8 cellular contexts compared by ENCODE assay signal in the genomic region with DNA sequence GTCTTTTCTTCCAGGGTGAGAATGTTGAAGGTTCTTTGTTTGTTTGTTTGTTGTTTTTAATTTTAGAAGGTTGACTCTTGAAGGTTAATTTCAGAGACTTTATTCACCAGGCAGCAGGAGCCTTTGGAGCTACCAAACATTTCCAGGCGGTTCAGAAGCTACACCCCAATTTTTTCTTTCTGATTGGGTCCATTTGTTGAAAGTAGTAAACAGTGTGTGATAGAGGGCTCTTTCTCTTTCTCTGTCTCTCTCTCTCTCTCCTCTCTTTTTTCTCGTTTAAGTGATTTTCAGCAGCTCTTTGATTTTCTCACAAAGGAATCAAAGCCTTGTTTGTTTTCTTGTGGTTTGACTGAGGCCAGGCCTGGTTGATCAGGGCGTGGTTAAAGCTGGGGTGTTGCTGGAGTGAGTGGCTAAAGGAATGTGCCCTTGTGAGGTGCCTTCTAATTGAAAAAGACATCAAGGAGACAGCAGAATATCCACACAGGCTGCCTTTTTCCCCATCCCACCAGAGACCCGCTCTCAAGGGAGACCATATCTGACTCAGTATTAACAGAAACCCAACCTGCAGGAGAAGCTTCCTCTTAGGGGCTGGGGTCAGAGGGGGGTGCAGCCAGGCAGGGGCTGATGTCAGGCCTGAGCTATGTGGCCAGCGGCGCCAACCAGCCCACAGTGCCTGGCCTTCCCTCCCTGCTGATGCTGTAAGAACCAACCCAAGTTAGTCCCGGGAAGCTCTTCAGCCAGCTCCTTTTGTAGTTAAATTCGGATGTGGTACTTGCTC. TPM values are rescaled to one million over a fixed set of nuclear protein-coding genes. Genes with fewer than 3 reads are reported as not detected.
DNase-seq lines count a peak whose midpoint lies in the region; TF ChIP-seq lines count a peak whose summit lies in the region.

No MANE protein-coding gene starts in this region.

- H3K4me1 Mint-ChIP-seq in endodermal cell, result peaks cover 44% of the 10 kb centered on the region

- TF ChIP-seq CTCF in endodermal cell (conservative IDR thresholded peaks at IDR 0.05), result no peak

- H3K36me3 Mint-ChIP-seq in endodermal cell (ENCODE audit: low read depth), result peaks cover 11% of the 10 kb centered on the region

- peaks cover 5% of the 10 kb centered on the region for H3K9me3 Mint-ChIP-seq in endodermal cell

- H3K27ac ChIP-seq in endodermal cell (ENCODE audit: low read depth, low read length) (peak overlapping the region; percentile 40), muscle layer of colon (ENCODE audit: low read depth, low read length) (peak overlapping the region; percentile 88)

- H3K27me3 ChIP-seq in endodermal cell (ENCODE audit: control insufficient read depth, insufficient read depth, low read length, poor library complexity, severe bottlenecking), result no peaks in the 10 kb centered on the region
- H3K27me3 ChIP-seq in muscle layer of colon (ENCODE audit: control insufficient read depth in 1 of 2, insufficient read depth in 2 of 2, low read length in 2 of 2), result no peaks in the 10 kb centered on the region

- no peaks in the 10 kb centered on the region for H3K36me3 ChIP-seq in endodermal cell (ENCODE audit: control insufficient read depth, insufficient read depth, low read length)
- no peaks in the 10 kb centered on the region for H3K36me3 ChIP-seq in muscle layer of colon (ENCODE audit: insufficient read depth, low read length)

- H3K9ac ChIP-seq in endodermal cell (ENCODE audit: extremely low read depth, low read length, poor library complexity, severe bottlenecking), result no peak overlapping the region
- peak overlapping the region; percentile 37 for H3K9ac ChIP-seq in muscle layer of colon (ENCODE audit: low read length)

- DNase-seq in AG08395 (ENCODE audit: low spot score), result peak; percentile 88
- DNase-seq in NCI-H460 (ENCODE audit: extremely low read depth, low read depth), result peak; percentile 68
- peak; percentile 81 for DNase-seq in endodermal cell
- DNase-seq in NCI-H2227 (lab: John Stamatoyannopoulos, UW; ENCODE audit: unreplicated experiment), result no peak
- no peak for DNase-seq in UCSD-AML1 (lab: John Stamatoyannopoulos, UW; ENCODE audit: unreplicated experiment)
- DNase-seq in activated CD4-positive, CD25-positive, alpha-beta regulatory T cell (lab: John Stamatoyannopoulos, UW), result no peak
- DNase-seq in AML-193 (lab: John Stamatoyannopoulos, UW), result no peak

- H3K27ac Mint-ChIP-seq in endodermal cell, result peak overlapping the region; percentile 77

- peaks cover 6% of the 10 kb centered on the region for H3K4me1 ChIP-seq in endodermal cell (ENCODE audit: control insufficient read depth, insufficient read depth, low read length)
- peaks cover 59% of the 10 kb centered on the region for H3K4me1 ChIP-seq in muscle layer of colon (ENCODE audit: insufficient read depth, low read length)

- peaks cover 9% of the 10 kb centered on the region for H3K9me3 ChIP-seq in endodermal cell (ENCODE audit: control insufficient read depth, low read length)
- no peaks in the 10 kb centered on the region for H3K9me3 ChIP-seq in muscle layer of colon (ENCODE audit: low read length)

- no peak overlapping the region for H3K4me3 Mint-ChIP-seq in endodermal cell

- H3K27me3 Mint-ChIP-seq in endodermal cell (ENCODE audit: insufficient read depth), result no peaks in the 10 kb centered on the region

- 29 to 51% methylated on average over 2 to 8 of the region's 8 CpGs for WGBS in endodermal cell (ENCODE audit: insufficient coverage in 1 of 2, insufficient read length in 1 of 2), 2 experiments

- H3K4me3 ChIP-seq in endodermal cell (ENCODE audit: low read length) (no peak overlapping the region), muscle layer of colon (ENCODE audit: low read depth in 1 of 2, low read length in 2 of 2) (peak overlapping the region; percentile 58 to 71)

RNA-seq across cellular contexts. Expression of a gene that starts 40.4 kb away (rescaled TPM):
- 116 and 121 TPM in 2 replicates for total RNA-seq in NCI-H460 (2014; rRNA removed; shearing (Covaris generic))
- polyA plus RNA-seq in NCI-H460 (2014; cell fraction: nucleus; rRNA removed), result 92.6 and 101 TPM in 2 replicates
- total RNA-seq in endodermal cell, result 10 to 100 TPM; 35.1 to 39.4 TPM
- 37.8 TPM for polyA plus RNA-seq in endodermal cell (2013, experiment 1 of 2)
- 40.2 TPM for polyA plus RNA-seq in endodermal cell (2013, experiment 2 of 2)

Comparison
In these comparisons a context has a peak if more than half of its experiments do, and no peak if none do; other contexts are left out.
1. DNase-seq: peak in AG08395 (single experiment), NCI-H460 (single experiment) and endodermal cell (single experiment); none in NCI-H2227 (single experiment), UCSD-AML1 (single experiment), activated CD4-positive, CD25-positive, alpha-beta regulatory T cell (0 of 4) and AML-193 (0 of 2).